Comparison of ENCODE assay signal across 12 cellular contexts in genomic region chr4:100933628-100934027, GRCh38.
DNase-seq lines count a peak whose midpoint lies in the region; ATAC-seq and TF ChIP-seq lines count a peak whose summit lies in the region.
"Had no signal": no experiment of that assay in that cellular context is flagged by ENCODE, and none has a peak within 500 bp of the region (broad histone marks: within the 10 kb centered on the region; RNA-seq: fewer than 3 reads in every experiment).

No MANE protein-coding gene starts in this region.

- peak; percentile 48 for DNase-seq in HCEC 1CT
- DNase-seq in brain microvascular endothelial cell: peak; percentile 15
- peak; percentile 83 for DNase-seq in mesenchymal stem cell
- DNase-seq in Right ventricle myocardium inferior (ENCODE audit: missing footprints): no peak
- DNase-seq in chondrocyte (ENCODE audit: low spot score): no peak
- no peak for DNase-seq in DMS79 (lab: John Stamatoyannopoulos, UW)
- DNase-seq: Caco-2, NCI-H2081, Right ventricle myocardium superior, stomach had no signal

- H2AK5ac ChIP-seq in mesenchymal stem cell (ENCODE audit: low read length, severe bottlenecking): no peak overlapping the region

- H3K27me3 ChIP-seq in BLaER1 (no peaks in the 10 kb centered on the region), brain microvascular endothelial cell (replicated peaks) (no peaks in the 10 kb centered on the region), mesenchymal stem cell (ENCODE audit: control insufficient read depth in 1 of 2, insufficient read depth in 1 of 2, low read length in 2 of 2) (no peaks in the 10 kb centered on the region)
- H3K27me3 ChIP-seq: stomach had no signal

- no peak overlapping the region for H2BK15ac ChIP-seq in mesenchymal stem cell (ENCODE audit: low read depth, poor library complexity, severe bottlenecking)

- no peaks in the 10 kb centered on the region for H3K36me3 ChIP-seq in BLaER1
- H3K36me3 ChIP-seq in brain microvascular endothelial cell (replicated peaks): no peaks in the 10 kb centered on the region
- H3K36me3 ChIP-seq in mesenchymal stem cell (ENCODE audit: control insufficient read depth in 1 of 2, insufficient read depth in 2 of 2, low read depth in 1 of 2, low read length in 2 of 2): no peaks in the 10 kb centered on the region
- H3K36me3 ChIP-seq: stomach had no signal

- no peak overlapping the region for H4K8ac ChIP-seq in mesenchymal stem cell (ENCODE audit: low read length)

- intact Hi-C loops in Right ventricle myocardium inferior (cut with DNase I): no loop called here

- H3K27ac ChIP-seq in BLaER1 (no peak overlapping the region), brain microvascular endothelial cell (no peak overlapping the region), mesenchymal stem cell (ENCODE audit: low read length, poor library complexity, severe bottlenecking) (no peak overlapping the region)
- H3K27ac ChIP-seq: stomach had no signal

- no peaks in the 10 kb centered on the region for H3K4me1 Mint-ChIP-seq in chondrocyte (ENCODE audit: low read depth)

- H2BK120ac ChIP-seq in mesenchymal stem cell (ENCODE audit: low read depth, low read length): no peak overlapping the region

- H3K18ac ChIP-seq in mesenchymal stem cell (ENCODE audit: low read depth in 1 of 2, low read length in 2 of 2): no peak overlapping the region

- no peak overlapping the region for H3K23ac ChIP-seq in mesenchymal stem cell (ENCODE audit: low read length in 2 of 2)

- H3K4me1 ChIP-seq in BLaER1 (peaks cover 13% of the 10 kb centered on the region), mesenchymal stem cell (ENCODE audit: control insufficient read depth, insufficient read depth, low read depth, low read length) (no peaks in the 10 kb centered on the region)
- H3K4me1 ChIP-seq: Caco-2, stomach had no signal

- ATAC-seq in Right ventricle myocardium inferior (no peak), HG02981 (IDR thresholded peaks at IDR 0.05; ENCODE audit: unreplicated experiment) (no peak)

- no peak overlapping the region for H4K91ac ChIP-seq in mesenchymal stem cell (ENCODE audit: low read length)

- no peaks in the 10 kb centered on the region for H3K9me3 Mint-ChIP-seq in chondrocyte (ENCODE audit: low read depth)

- H4K20me1 ChIP-seq in BLaER1: no peaks in the 10 kb centered on the region

- H2BK12ac ChIP-seq in mesenchymal stem cell (ENCODE audit: low read length in 2 of 2): no peak overlapping the region

- WGBS in mesenchymal stem cell: 75% methylated on average over 4 of the region's 4 CpGs

- H3K4me2 ChIP-seq in BLaER1 (peak overlapping the region; percentile 9; the same call in 1 of the 2 replicates), mesenchymal stem cell (ENCODE audit: low read length, poor library complexity, severe bottlenecking) (no peak overlapping the region)

- H3K27ac Mint-ChIP-seq in chondrocyte (ENCODE audit: unreplicated experiment): no peak overlapping the region

- H3K79me1 ChIP-seq in mesenchymal stem cell (replicated peaks; ENCODE audit: low read length, poor library complexity, severe bottlenecking): no peaks in the 10 kb centered on the region

- no peak overlapping the region for H3K14ac ChIP-seq in mesenchymal stem cell (ENCODE audit: low read length in 2 of 2)

- no peak overlapping the region for H3K4ac ChIP-seq in mesenchymal stem cell (ENCODE audit: low read depth in 1 of 2, low read length in 2 of 2)

- no peak overlapping the region for H3K4me3 Mint-ChIP-seq in chondrocyte (ENCODE audit: unreplicated experiment)

- in situ Hi-C loops in brain microvascular endothelial cell (cut with HindIII; ENCODE audit: low pct_ligation_motif_present, low sequenced_read_pairs): no loop called here

- no peaks in the 10 kb centered on the region for H3K36me3 Mint-ChIP-seq in chondrocyte (ENCODE audit: low read depth)

- TF ChIP-seq CTCF in brain microvascular endothelial cell (IDR thresholded peaks at IDR 0.05; ENCODE audit: low read depth, low read length, missing control alignments) (no peak), chondrocyte (IDR thresholded peaks at IDR 0.05) (no peak)

- H3K9ac ChIP-seq in BLaER1 (no peak overlapping the region), mesenchymal stem cell (ENCODE audit: low read length) (peak overlapping the region; percentile 56)

- H3K27me3 Mint-ChIP-seq in chondrocyte (ENCODE audit: low read depth): peaks cover 2% of the 10 kb centered on the region

- H2BK5ac ChIP-seq in mesenchymal stem cell (ENCODE audit: low read depth, low read length, poor library complexity, severe bottlenecking): no peak overlapping the region

- no peaks in the 10 kb centered on the region for H3K9me3 ChIP-seq in BLaER1
- H3K9me3 ChIP-seq in mesenchymal stem cell (ENCODE audit: control insufficient read depth, low read length): no peaks in the 10 kb centered on the region
- H3K9me3 ChIP-seq: Caco-2, stomach had no signal

- peak overlapping the region; percentile 18 for H2AFZ ChIP-seq in mesenchymal stem cell (ENCODE audit: low read depth, low read length)

- H3K4me3 ChIP-seq in BLaER1 (no peak overlapping the region), brain microvascular endothelial cell (ENCODE audit: low read depth, low read length) (no peak overlapping the region), mesenchymal stem cell (ENCODE audit: insufficient read depth in 1 of 2, low read depth in 1 of 2, low read length in 2 of 2) (peak overlapping the region in 1 of 2 experiments; percentile 61)
- H3K4me3 ChIP-seq: stomach had no signal

Comparison
In these comparisons a context has a peak if more than half of its experiments do, and no peak if none do; other contexts are left out.
1. DNase-seq: peak in HCEC 1CT (single experiment), brain microvascular endothelial cell (single experiment) and mesenchymal stem cell (single experiment); none in Right ventricle myocardium inferior (single experiment), chondrocyte (single experiment) and DMS79 (single experiment).